In genomic region chr10:86673216-86673826, GRCh38 we compare ENCODE assay signal across 18 cellular contexts. TPM values are rescaled to one million over a fixed set of nuclear protein-coding genes. Genes with fewer than 3 reads are reported as not detected.
DNase-seq lines count a peak whose midpoint lies in the region; ATAC-seq, FAIRE-seq and TF ChIP-seq lines count a peak whose summit lies in the region.
"Had no signal": no experiment of that assay in that cellular context is flagged by ENCODE, and none has a peak within 500 bp of the region (broad histone marks: within the 10 kb centered on the region; RNA-seq: fewer than 3 reads in every experiment).

No MANE protein-coding gene starts in this region.

- no peak for FAIRE-seq in HepG2 (lab: Jason Lieb, UNC)
- FAIRE-seq: GM18507, HTR-8/SVneo had no signal

- H3K27ac Mint-ChIP-seq in natural killer cell: no peak overlapping the region
- H3K27ac Mint-ChIP-seq: activated CD4-positive, alpha-beta T cell treated with anti-CD3 and anti-CD28 coated beads for 36 hours; activated naive CD8-positive, alpha-beta T cell treated with anti-CD3 and anti-CD28 coated beads for 36 hours had no signal

- TF ChIP-seq POLR2A in thyroid gland (IDR thresholded peaks at IDR 0.05): no peak
- no peak for TF ChIP-seq POLR2A in HepG2 (IDR thresholded peaks at IDR 0.05; ENCODE audit: insufficient read depth in 1 of 2, low read depth in 2 of 2, low read length in 2 of 2)

- in situ Hi-C loops in HepG2 (cut with HindIII; ENCODE audit: extremely low pct_ligation_motif_present, low pct_unique_long_range_greater_than_20kb): no loop called here

- intact Hi-C loops in thyroid gland (cut with DNase I): no loop called here
- intact Hi-C loops in HepG2 (cut with micrococcal nuclease; ENCODE audit: unreplicated experiment): no loop called here
- intact Hi-C loops in natural killer cell (cut with micrococcal nuclease): no loop called here

- TF ChIP-seq CTCF in thyroid gland (IDR thresholded peaks at IDR 0.05): no peak
- no peak for TF ChIP-seq CTCF in HepG2 (CRISPR knock-in tag; IDR thresholded peaks at IDR 0.05)
- TF ChIP-seq CTCF in natural killer cell (IDR thresholded peaks at IDR 0.05): no peak

- H3K36me3 ChIP-seq in muscle layer of colon (ENCODE audit: insufficient read depth, low read length) (no peaks in the 10 kb centered on the region), thyroid gland (no peaks in the 10 kb centered on the region), HepG2 (replicated peaks in 1 of 2; ENCODE audit: control insufficient read depth in 1 of 2, insufficient read depth in 2 of 2, low read length in 2 of 2) (no peaks in the 10 kb centered on the region)
- H3K36me3 ChIP-seq: Peyer's patch had no signal

- H3K27me3 ChIP-seq in muscle layer of colon (ENCODE audit: control insufficient read depth in 1 of 2, insufficient read depth in 2 of 2, low read length in 2 of 2): no peaks in the 10 kb centered on the region
- H3K27me3 ChIP-seq in thyroid gland: no peaks in the 10 kb centered on the region
- H3K27me3 ChIP-seq in HepG2 (ENCODE audit: control insufficient read depth in 1 of 2, insufficient read depth in 2 of 2, low read length in 2 of 2): peaks cover 9 to 53% of the 10 kb centered on the region in 2 experiments; a peak in 4 of 5 replicates
- H3K27me3 ChIP-seq: Peyer's patch had no signal

- no peaks in the 10 kb centered on the region for H3K79me2 ChIP-seq in HepG2 (ENCODE audit: insufficient read depth, low read length)

- no peak overlapping the region for H3K9ac ChIP-seq in muscle layer of colon (ENCODE audit: low read length)
- H3K9ac ChIP-seq in HepG2 (ENCODE audit: insufficient read depth, low read depth, low read length): no peak overlapping the region

- peak overlapping the region; percentile 82 for H3K27ac ChIP-seq in muscle layer of colon (ENCODE audit: low read depth, low read length)
- H3K27ac ChIP-seq in thyroid gland: peak overlapping the region in 2 of 3 donors; percentile 7 to 21
- no peak overlapping the region for H3K27ac ChIP-seq in HepG2 (ENCODE audit: extremely low read length, insufficient read depth, low read length)

- no peaks in the 10 kb centered on the region; the same call in 1 of the 2 replicates for H4K20me1 ChIP-seq in HepG2 (ENCODE audit: insufficient read depth, low read length)

- no peaks in the 10 kb centered on the region for H3K27me3 Mint-ChIP-seq in natural killer cell (ENCODE audit: low read depth in 2 of 2)
- H3K27me3 Mint-ChIP-seq: activated CD4-positive, alpha-beta T cell treated with anti-CD3 and anti-CD28 coated beads for 36 hours; activated naive CD8-positive, alpha-beta T cell treated with anti-CD3 and anti-CD28 coated beads for 36 hours had no signal

- POLR2A ChIA-PET in HepG2 (lab: Yijun Ruan, JAX): no interaction called here

- no TSS peak for BruUV-seq in HepG2 (replicated peaks; lab: Mats Ljungman, UMichigan)

- H3K9me3 ChIP-seq in muscle layer of colon (ENCODE audit: low read length): no peaks in the 10 kb centered on the region
- no peaks in the 10 kb centered on the region for H3K9me3 ChIP-seq in thyroid gland
- no peaks in the 10 kb centered on the region for H3K9me3 ChIP-seq in HepG2 (ENCODE audit: low read length)
- H3K9me3 ChIP-seq: Peyer's patch had no signal

- CTCF ChIA-PET in HepG2 (lab: Yijun Ruan, JAX; ENCODE audit: low intra/inter-chr PET ratio, low total read pairs): no interaction called here

- H3K4me3 ChIP-seq in muscle layer of colon (ENCODE audit: low read depth in 1 of 2, low read length in 2 of 2): peak overlapping the region in 1 of 2 donors; percentile 85
- H3K4me3 ChIP-seq in thyroid gland (replicated peaks in 1 of 3): no peak overlapping the region
- H3K4me3 ChIP-seq in HepG2 (replicated peaks in 1 of 3; ENCODE audit: insufficient read depth in 1 of 3, low read depth in 2 of 3, low read length in 3 of 3): no peak overlapping the region
- H3K4me3 ChIP-seq: Peyer's patch had no signal

- ATAC-seq in HepG2 (no peak), natural killer cell (no peak)
- ATAC-seq: activated CD4-positive, alpha-beta T cell treated with anti-CD3 and anti-CD28 coated beads for 36 hours had no signal

- H3K4me2 ChIP-seq in HepG2 (ENCODE audit: low read depth, low read length): no peak overlapping the region

- DNase-seq in NCI-H345 (lab: John Stamatoyannopoulos, UW) (peak; percentile 5), NCI-H345 treated with DMSO at 0.1 percent for 48 hours (lab: John Stamatoyannopoulos, UW; ENCODE audit: unreplicated experiment) (no peak), SK-N-DZ (ENCODE audit: low spot score) (peak; percentile 79), thyroid gland (no peak), NCI-H748 (lab: John Stamatoyannopoulos, UW; ENCODE audit: unreplicated experiment) (no peak), HepG2 (ENCODE audit: low spot score) (no peak), natural killer cell (no peak)
- DNase-seq: ACHN; activated CD4-positive, alpha-beta T cell treated with anti-CD3 and anti-CD28 coated beads for 36 hours; activated naive CD8-positive, alpha-beta T cell treated with anti-CD3 and anti-CD28 coated beads for 36 hours; cerebellar nuclear complex; kidney glomerular epithelial cell; Peyer's patch; stimulated activated CD4-positive, alpha-beta T cell treated with anti-CD3 and anti-CD28 coated beads, Interleukin-2, amount 100 ng/mL, for 48 hours; T-helper 2 cell had no signal

- H3K4me1 ChIP-seq in muscle layer of colon (ENCODE audit: insufficient read depth, low read length): peaks cover 60% of the 10 kb centered on the region
- H3K4me1 ChIP-seq in thyroid gland: peaks cover 17 to 39% of the 10 kb centered on the region in 2 donors
- no peaks in the 10 kb centered on the region for H3K4me1 ChIP-seq in HepG2 (ENCODE audit: insufficient read depth, low read length)

- H2AFZ ChIP-seq in HepG2 (ENCODE audit: low read length): no peak overlapping the region

- no peak overlapping the region for H3K4me3 Mint-ChIP-seq in natural killer cell
- H3K4me3 Mint-ChIP-seq: activated CD4-positive, alpha-beta T cell treated with anti-CD3 and anti-CD28 coated beads for 36 hours; activated naive CD8-positive, alpha-beta T cell treated with anti-CD3 and anti-CD28 coated beads for 36 hours had no signal

- whole genome bisulfite sequencing in thyroid gland, 2 donors: 50 to 57% methylated on average over 6 of the region's 6 CpGs
- WGBS in HepG2 (ENCODE audit: low lambda C conversion rate): 26% methylated on average over 6 of the region's 6 CpGs

- no peak for TF ChIP-seq RAD21 in HepG2 (CRISPR knock-in tag; IDR thresholded peaks at IDR 0.05)

- H3K9me3 Mint-ChIP-seq in natural killer cell: no peaks in the 10 kb centered on the region
- H3K9me3 Mint-ChIP-seq: activated naive CD8-positive, alpha-beta T cell treated with anti-CD3 and anti-CD28 coated beads for 36 hours had no signal

- H3K4me1 Mint-ChIP-seq in natural killer cell: no peaks in the 10 kb centered on the region
- H3K4me1 Mint-ChIP-seq: activated CD4-positive, alpha-beta T cell treated with anti-CD3 and anti-CD28 coated beads for 36 hours; activated naive CD8-positive, alpha-beta T cell treated with anti-CD3 and anti-CD28 coated beads for 36 hours had no signal

- H3K36me3 Mint-ChIP-seq in natural killer cell: no peaks in the 10 kb centered on the region
- H3K36me3 Mint-ChIP-seq: activated naive CD8-positive, alpha-beta T cell treated with anti-CD3 and anti-CD28 coated beads for 36 hours had no signal

- TF ChIP-seq EP300 in HepG2 (IDR thresholded peaks at IDR 0.05; ENCODE audit: low read depth in 2 of 2, low read length in 2 of 2) (no peak), HepG2 (CRISPR knock-in tag; IDR thresholded peaks at IDR 0.05; ENCODE audit: borderline replicate concordance) (no peak)

RNA-seq across cellular contexts. Expression of gene LDB3, which starts 5.0 kb away (rescaled TPM):
- 2.6 and 2.9 TPM in 2 replicates for polyA plus RNA-seq in SK-N-DZ (2014; cell fraction: cytosol; rRNA removed)
- polyA plus RNA-seq in SK-N-DZ (2014; cell fraction: nucleus; rRNA removed): 1.5 and 2.6 TPM in 2 replicates
- total RNA-seq in thyroid gland (1 to 10 TPM; 1.5 to 5.5 (median 1.9) TPM), HepG2 (2016; rRNA removed; fragmentation: Illumina TruSeq; extraction: Trizol) (not detected in 2 replicates), natural killer cell (under 1 TPM in 2 of 3 donors, not detected in 1; 0.11 to 0.12 TPM)
- not detected in 2 replicates for total RNA-seq in HepG2 (2016; cell fraction: cytosol; rRNA removed; fragmentation: Illumina TruSeq; extraction: Trizol; ENCODE audit: low read depth)
- not detected in 2 replicates for total RNA-seq in HepG2 (2016; cell fraction: insoluble cytoplasmic fraction; rRNA removed; fragmentation: Illumina TruSeq; extraction: Trizol)
- total RNA-seq in HepG2 (2016; cell fraction: membrane; rRNA removed; fragmentation: Illumina TruSeq; extraction: Trizol): not detected in 2 replicates
- not detected in 2 replicates for total RNA-seq in HepG2 (2016; cell fraction: nucleus; rRNA removed; fragmentation: Illumina TruSeq; extraction: Trizol)
- polyA plus RNA-seq in HepG2 (2011; rRNA removed): not detected in 2 replicates
- polyA plus RNA-seq in HepG2 (2011; cell fraction: cytosol; rRNA removed): not detected in 2 replicates
- not detected in 2 replicates for polyA plus RNA-seq in HepG2 (2011; cell fraction: nucleus; rRNA removed)
- polyA plus RNA-seq in HepG2 (2012): not detected in 2 replicates
- not detected in 2 replicates for polyA plus RNA-seq in HepG2 (2016; cell fraction: cytosol; fragmentation: Illumina TruSeq; extraction: Trizol; ENCODE audit: low read depth)
- polyA plus RNA-seq in HepG2 (2016; cell fraction: insoluble cytoplasmic fraction; fragmentation: Illumina TruSeq; extraction: Trizol; ENCODE audit: low read depth): not detected in 2 replicates
- not detected in 2 replicates for polyA plus RNA-seq in HepG2 (2016; cell fraction: membrane; fragmentation: Illumina TruSeq; extraction: Trizol; ENCODE audit: low read depth)
- not detected in 2 replicates for polyA plus RNA-seq in HepG2 (2016; cell fraction: nucleus; fragmentation: Illumina TruSeq; extraction: Trizol; ENCODE audit: insufficient read depth, low read depth)
- 5.5 TPM in 1 of 2 replicates, not detected in the other for polyA minus RNA-seq in HepG2 (2011; rRNA and poly(A)+ RNA removed; ENCODE audit: low replicate concordance)
- polyA minus RNA-seq in HepG2 (2011; cell fraction: cytosol; rRNA and poly(A)+ RNA removed): not detected in 2 replicates
- polyA minus RNA-seq in HepG2 (2011; cell fraction: nucleus; rRNA and poly(A)+ RNA removed): not detected in 2 replicates

RNA-seq across cellular contexts. Expression of gene OPN4, which starts 19.0 kb away (rescaled TPM):
- polyA plus RNA-seq in SK-N-DZ (2014; cell fraction: cytosol; rRNA removed): not detected in 2 replicates
- polyA plus RNA-seq in SK-N-DZ (2014; cell fraction: nucleus; rRNA removed): not detected in 2 replicates
- under 1 TPM in 1 of 4 donors, not detected in 3; 0.24 TPM for total RNA-seq in thyroid gland
- not detected in 2 replicates for total RNA-seq in HepG2 (2016; rRNA removed; fragmentation: Illumina TruSeq; extraction: Trizol)
- not detected in 2 replicates for total RNA-seq in HepG2 (2016; cell fraction: cytosol; rRNA removed; fragmentation: Illumina TruSeq; extraction: Trizol; ENCODE audit: low read depth)
- not detected in 2 replicates for total RNA-seq in HepG2 (2016; cell fraction: insoluble cytoplasmic fraction; rRNA removed; fragmentation: Illumina TruSeq; extraction: Trizol)
- not detected in 2 replicates for total RNA-seq in HepG2 (2016; cell fraction: membrane; rRNA removed; fragmentation: Illumina TruSeq; extraction: Trizol)
- total RNA-seq in HepG2 (2016; cell fraction: nucleus; rRNA removed; fragmentation: Illumina TruSeq; extraction: Trizol): not detected in 2 replicates
- not detected in 2 replicates for polyA plus RNA-seq in HepG2 (2011; rRNA removed)
- not detected in 2 replicates for polyA plus RNA-seq in HepG2 (2011; cell fraction: cytosol; rRNA removed)
- polyA plus RNA-seq in HepG2 (2011; cell fraction: nucleus; rRNA removed): not detected in 2 replicates
- polyA plus RNA-seq in HepG2 (2012): not detected in 2 replicates
- polyA plus RNA-seq in HepG2 (2016; cell fraction: cytosol; fragmentation: Illumina TruSeq; extraction: Trizol; ENCODE audit: low read depth): not detected in 2 replicates
- not detected in 2 replicates for polyA plus RNA-seq in HepG2 (2016; cell fraction: insoluble cytoplasmic fraction; fragmentation: Illumina TruSeq; extraction: Trizol; ENCODE audit: low read depth)
- not detected in 2 replicates for polyA plus RNA-seq in HepG2 (2016; cell fraction: membrane; fragmentation: Illumina TruSeq; extraction: Trizol; ENCODE audit: low read depth)
- polyA plus RNA-seq in HepG2 (2016; cell fraction: nucleus; fragmentation: Illumina TruSeq; extraction: Trizol; ENCODE audit: insufficient read depth, low read depth): not detected in 2 replicates
- not detected in 2 replicates for polyA minus RNA-seq in HepG2 (2011; rRNA and poly(A)+ RNA removed; ENCODE audit: low replicate concordance)
- polyA minus RNA-seq in HepG2 (2011; cell fraction: cytosol; rRNA and poly(A)+ RNA removed): not detected in 2 replicates
- not detected in 2 replicates for polyA minus RNA-seq in HepG2 (2011; cell fraction: nucleus; rRNA and poly(A)+ RNA removed)
- total RNA-seq in natural killer cell: not detected
- total RNA-seq: activated CD4-positive, alpha-beta T cell treated with anti-CD3 and anti-CD28 coated beads for 36 hours; activated naive CD8-positive, alpha-beta T cell treated with anti-CD3 and anti-CD28 coated beads for 36 hours; Peyer's patch had no signal

Comparison
In these comparisons a context has a peak if more than half of its experiments do, and no peak if none do; other contexts are left out.
1. DNase-seq: peak in NCI-H345 (single experiment) and SK-N-DZ (single experiment); none in NCI-H345 treated with DMSO at 0.1 percent for 48 hours (single experiment), thyroid gland (0 of 2), NCI-H748 (single experiment), HepG2 (single experiment) and natural killer cell (single experiment).